12 cellular contexts compared by ENCODE assay signal in the genomic region with DNA sequence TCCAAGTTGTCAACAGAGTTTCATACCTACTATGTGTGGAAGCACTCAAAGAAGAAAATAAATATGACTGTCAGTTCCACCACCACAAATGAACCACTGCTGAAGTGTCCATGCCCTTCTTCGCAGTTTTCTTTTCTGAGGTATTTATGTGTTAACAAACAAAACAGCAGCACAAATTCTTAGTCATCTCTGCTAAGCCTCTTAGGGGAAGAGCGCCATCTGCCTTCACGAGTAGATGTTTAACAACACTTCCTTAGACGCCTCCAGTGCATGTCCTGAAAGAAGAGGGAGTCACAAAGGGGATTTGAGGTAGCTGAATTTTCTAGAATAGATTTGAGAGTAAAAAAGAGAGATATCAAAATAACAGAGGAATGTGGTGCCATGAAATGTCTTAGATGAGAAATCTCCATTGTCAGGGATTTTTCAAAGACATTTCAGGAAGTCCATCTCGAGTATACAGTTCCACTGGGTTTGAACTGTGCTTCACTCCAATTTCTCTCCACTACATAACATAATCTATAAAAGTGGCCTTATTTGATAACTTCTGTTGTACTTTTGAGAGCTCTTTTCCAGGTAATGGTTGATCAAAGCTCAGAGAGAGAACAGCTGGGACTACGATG.
DNase-seq lines count a peak whose midpoint lies in the region; ATAC-seq and TF ChIP-seq lines count a peak whose summit lies in the region.
"Had no signal": no experiment of that assay in that cellular context is flagged by ENCODE, and none has a peak within 500 bp of the region (broad histone marks: within the 10 kb centered on the region; RNA-seq: fewer than 3 reads in every experiment).

No MANE protein-coding gene starts in this region.

- peak; percentile 81 for ATAC-seq in GM23338
- ATAC-seq: natural killer cell had no signal

- H3K36me3 Mint-ChIP-seq in GM23338 (ENCODE audit: low read depth) (peaks cover 8% of the 10 kb centered on the region; the same call in 1 of the 3 replicates), progenitor cell of endocrine pancreas (ENCODE audit: insufficient read depth) (no peaks in the 10 kb centered on the region)
- H3K36me3 Mint-ChIP-seq: activated naive CD4-positive, alpha-beta T cell treated with anti-CD3 and anti-CD28 coated beads, Interleukin-2, amount 10 ng/mL, durations not matched to agents 7 days and 5 days had no signal

- in situ Hi-C loops in astrocyte of the cerebellum (cut with HindIII; ENCODE audit: low sequenced_read_pairs): no loop called here

- H3K9me3 Mint-ChIP-seq in GM23338 (peaks cover 4% of the 10 kb centered on the region; the same call in 1 of the 3 replicates), progenitor cell of endocrine pancreas (ENCODE audit: low read depth) (no peaks in the 10 kb centered on the region)

- no peak overlapping the region for H3K27ac Mint-ChIP-seq in GM23338
- H3K27ac Mint-ChIP-seq in progenitor cell of endocrine pancreas: no peak overlapping the region
- H3K27ac Mint-ChIP-seq: activated naive CD4-positive, alpha-beta T cell treated with anti-CD3 and anti-CD28 coated beads, Interleukin-2, amount 10 ng/mL, durations not matched to agents 7 days and 5 days; natural killer cell had no signal

- no peaks in the 10 kb centered on the region for H3K79me2 ChIP-seq in GM23338 (replicated peaks; ENCODE audit: insufficient read depth)

- H3K4me3 ChIP-seq in GM23338 (no peak overlapping the region), NB4 (ENCODE audit: low read depth, low read length) (no peak overlapping the region), astrocyte of the cerebellum (ENCODE audit: low read depth, low read length) (no peak overlapping the region)

- TF ChIP-seq POLR2A in NB4 (IDR thresholded peaks at IDR 0.05; ENCODE audit: extremely low read depth, insufficient read length): no peak

- no peaks in the 10 kb centered on the region for H3K36me3 ChIP-seq in GM23338 (ENCODE audit: insufficient read depth)

- peak; percentile 85 for DNase-seq in GM23338 (ENCODE audit: low spot score)
- DNase-seq in NB4 (ENCODE audit: low read depth): peak; percentile 51
- DNase-seq in astrocyte of the cerebellum (ENCODE audit: low read depth): no peak
- DNase-seq in progenitor cell of endocrine pancreas (ENCODE audit: low spot score, unreplicated experiment): no peak
- no peak for DNase-seq in HEK293T (ENCODE audit: extremely low spot score)
- DNase-seq in stimulated activated naive CD4-positive, alpha-beta T cell (lab: John Stamatoyannopoulos, UW): no peak
- no peak for DNase-seq in RPMI8226
- DNase-seq: activated naive CD4-positive, alpha-beta T cell treated with anti-CD3 and anti-CD28 coated beads, Interleukin-2, amount 10 ng/mL, durations not matched to agents 7 days and 5 days; DMS153; natural killer cell; NCI-H1105; NCI-H526 treated with DMSO at 0.1 percent for 48 hours had no signal

- H3F3A ChIP-seq in GM23338 (replicated peaks; ENCODE audit: low read depth): no peaks in the 10 kb centered on the region

- no peak overlapping the region for H2AFZ ChIP-seq in GM23338

- CTCF ChIA-PET in HEK293T (lab: Yijun Ruan, JAX): interaction anchor here (0.6 to 1.1 kb wide), 3 partner anchors 8 to 469 kb away, joined by 3 to 4 read pairs (median 4); no protein-coding TSS in a partner anchor

- H3K27me3 Mint-ChIP-seq in GM23338 (ENCODE audit: insufficient read depth, low read depth, poor library complexity) (peaks cover 5% of the 10 kb centered on the region), progenitor cell of endocrine pancreas (no peaks in the 10 kb centered on the region)
- H3K27me3 Mint-ChIP-seq: activated naive CD4-positive, alpha-beta T cell treated with anti-CD3 and anti-CD28 coated beads, Interleukin-2, amount 10 ng/mL, durations not matched to agents 7 days and 5 days had no signal

- no peaks in the 10 kb centered on the region for H3K27me3 ChIP-seq in GM23338 (ENCODE audit: insufficient read depth)

- H3K4me1 ChIP-seq in GM23338 (ENCODE audit: insufficient read depth): no peaks in the 10 kb centered on the region

- H3K4me2 ChIP-seq in GM23338: no peak overlapping the region

- H3K9me2 ChIP-seq in GM23338 (ENCODE audit: insufficient read depth): no peaks in the 10 kb centered on the region

- peaks cover 4% of the 10 kb centered on the region; the same call in 1 of the 3 replicates for H3K4me1 Mint-ChIP-seq in GM23338
- no peaks in the 10 kb centered on the region for H3K4me1 Mint-ChIP-seq in progenitor cell of endocrine pancreas (ENCODE audit: low read depth)
- H3K4me1 Mint-ChIP-seq: activated naive CD4-positive, alpha-beta T cell treated with anti-CD3 and anti-CD28 coated beads, Interleukin-2, amount 10 ng/mL, durations not matched to agents 7 days and 5 days; natural killer cell had no signal

- POLR2A ChIA-PET in HEK293T (lab: Yijun Ruan, JAX): no interaction called here

- peak; percentile 81 to 90 for TF ChIP-seq CTCF in GM23338 (conservative IDR thresholded peaks at IDR 0.05; ENCODE audit: low read depth in 2 of 2)
- TF ChIP-seq CTCF in NB4 (IDR thresholded peaks at IDR 0.05; ENCODE audit: low read depth, low read length): peak; percentile 31
- peak; percentile 8 for TF ChIP-seq CTCF in astrocyte of the cerebellum (IDR thresholded peaks at IDR 0.05; ENCODE audit: low read depth, low read length, missing control alignments)
- peak; percentile 21 for TF ChIP-seq CTCF in progenitor cell of endocrine pancreas (IDR thresholded peaks at IDR 0.05; ENCODE audit: unreplicated experiment)

- no peak overlapping the region for H3K27ac ChIP-seq in GM23338 (ENCODE audit: low read depth)

- H4K20me1 ChIP-seq in GM23338 (replicated peaks; ENCODE audit: insufficient read depth): no peaks in the 10 kb centered on the region

- H3K4me3 Mint-ChIP-seq in GM23338: no peak overlapping the region
- no peak overlapping the region for H3K4me3 Mint-ChIP-seq in progenitor cell of endocrine pancreas (ENCODE audit: low read depth)
- H3K4me3 Mint-ChIP-seq: activated naive CD4-positive, alpha-beta T cell treated with anti-CD3 and anti-CD28 coated beads, Interleukin-2, amount 10 ng/mL, durations not matched to agents 7 days and 5 days; natural killer cell had no signal

TF ChIP-seq in GM23338, 12 proteins besides CTCF, POLR2A, EP300 and RAD21 (continues in another document):
- no peak for TF ChIP-seq CREB1 (CRISPR knock-in tag; IDR thresholded peaks at IDR 0.05; ENCODE audit: low read depth)
- TF ChIP-seq, protein P1, sequence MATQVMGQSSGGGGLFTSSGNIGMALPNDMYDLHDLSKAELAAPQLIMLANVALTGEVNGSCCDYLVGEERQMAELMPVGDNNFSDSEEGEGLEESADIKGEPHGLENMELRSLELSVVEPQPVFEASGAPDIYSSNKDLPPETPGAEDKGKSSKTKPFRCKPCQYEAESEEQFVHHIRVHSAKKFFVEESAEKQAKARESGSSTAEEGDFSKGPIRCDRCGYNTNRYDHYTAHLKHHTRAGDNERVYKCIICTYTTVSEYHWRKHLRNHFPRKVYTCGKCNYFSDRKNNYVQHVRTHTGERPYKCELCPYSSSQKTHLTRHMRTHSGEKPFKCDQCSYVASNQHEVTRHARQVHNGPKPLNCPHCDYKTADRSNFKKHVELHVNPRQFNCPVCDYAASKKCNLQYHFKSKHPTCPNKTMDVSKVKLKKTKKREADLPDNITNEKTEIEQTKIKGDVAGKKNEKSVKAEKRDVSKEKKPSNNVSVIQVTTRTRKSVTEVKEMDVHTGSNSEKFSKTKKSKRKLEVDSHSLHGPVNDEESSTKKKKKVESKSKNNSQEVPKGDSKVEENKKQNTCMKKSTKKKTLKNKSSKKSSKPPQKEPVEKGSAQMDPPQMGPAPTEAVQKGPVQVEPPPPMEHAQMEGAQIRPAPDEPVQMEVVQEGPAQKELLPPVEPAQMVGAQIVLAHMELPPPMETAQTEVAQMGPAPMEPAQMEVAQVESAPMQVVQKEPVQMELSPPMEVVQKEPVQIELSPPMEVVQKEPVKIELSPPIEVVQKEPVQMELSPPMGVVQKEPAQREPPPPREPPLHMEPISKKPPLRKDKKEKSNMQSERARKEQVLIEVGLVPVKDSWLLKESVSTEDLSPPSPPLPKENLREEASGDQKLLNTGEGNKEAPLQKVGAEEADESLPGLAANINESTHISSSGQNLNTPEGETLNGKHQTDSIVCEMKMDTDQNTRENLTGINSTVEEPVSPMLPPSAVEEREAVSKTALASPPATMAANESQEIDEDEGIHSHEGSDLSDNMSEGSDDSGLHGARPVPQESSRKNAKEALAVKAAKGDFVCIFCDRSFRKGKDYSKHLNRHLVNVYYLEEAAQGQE (IDR thresholded peaks at IDR 0.05; ENCODE audit: unreplicated experiment): no peak
- TF ChIP-seq NANOG (IDR thresholded peaks at IDR 0.05; ENCODE audit: borderline replicate concordance): no peak

TF ChIP-seq in HEK293T, 16 proteins besides CTCF, POLR2A, EP300 and RAD21:
- TF ChIP-seq BHLHE40 (IDR thresholded peaks at IDR 0.05; ENCODE audit: borderline replicate concordance): no peak
- TF ChIP-seq SP1 (IDR thresholded peaks at IDR 0.05): no peak
- no peak for TF ChIP-seq ELF4 (IDR thresholded peaks at IDR 0.05)
- no peak for TF ChIP-seq ZNF384 (IDR thresholded peaks at IDR 0.05)
- no peak for TF ChIP-seq SUZ12 (IDR thresholded peaks at IDR 0.05)

Comparison
In these comparisons a context has a peak if more than half of its experiments do, and no peak if none do; other contexts are left out.
1. DNase-seq: peak in GM23338 (single experiment) and NB4 (single experiment); none in astrocyte of the cerebellum (single experiment), progenitor cell of endocrine pancreas (single experiment), HEK293T (single experiment), stimulated activated naive CD4-positive, alpha-beta T cell (0 of 6) and RPMI8226 (single experiment).
2. CTCF ChIP-seq: peak in every context shown above with its lines; median percentile 86 in GM23338; 31 in NB4; 21 in progenitor cell of endocrine pancreas; 8 in astrocyte of the cerebellum.